Comparison of ENCODE assay signal across 9 cellular contexts in the genomic region with DNA sequence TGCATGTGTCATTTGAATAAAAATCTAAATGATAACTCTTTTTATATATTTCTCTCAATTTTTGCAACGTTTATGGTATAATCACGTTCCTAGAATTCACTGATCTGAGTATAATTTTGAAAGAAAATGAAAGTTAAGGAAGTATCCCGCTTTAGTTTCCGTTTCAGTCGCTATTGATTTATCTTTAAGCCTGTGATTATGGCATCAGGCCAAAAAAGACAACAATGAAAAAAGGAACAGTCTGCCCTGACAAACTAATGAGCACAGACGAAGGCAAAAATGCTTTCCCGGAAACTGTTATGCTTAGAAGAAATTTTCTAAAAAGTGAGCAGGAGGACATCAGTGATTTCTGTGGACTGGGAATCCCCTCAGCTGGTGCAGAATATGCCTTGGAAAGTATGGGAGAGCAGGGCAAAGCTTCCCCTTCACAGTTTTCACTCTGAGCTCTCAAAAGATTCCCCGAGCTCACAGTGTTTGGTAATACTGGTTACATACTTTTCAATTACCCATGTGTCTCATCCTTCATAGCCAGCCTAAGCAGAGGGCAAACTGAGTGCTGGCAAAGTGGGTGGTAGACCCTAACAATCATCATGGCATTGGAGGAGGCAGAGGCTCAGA. TPM values are rescaled to one million over a fixed set of nuclear protein-coding genes. Genes with fewer than 3 reads are reported as not detected.
DNase-seq lines count a peak whose midpoint lies in the region; ATAC-seq and TF ChIP-seq lines count a peak whose summit lies in the region.
"Had no signal": no experiment of that assay in that cellular context is flagged by ENCODE, and none has a peak within 500 bp of the region (broad histone marks: within the 10 kb centered on the region; RNA-seq: fewer than 3 reads in every experiment).

No MANE protein-coding gene starts in this region.

- H3K27ac Mint-ChIP-seq in CD4-positive, alpha-beta T cell = no peak overlapping the region
- H3K27ac Mint-ChIP-seq in activated T-helper 2 cell treated with anti-CD3 and anti-CD28 coated beads, Interferon-gamma antibody, Interleukin-2, Interleukin-4, amounts not matched to agents 10 μg/mL and 5 μg/mL and 100 μg/mL, durations not matched to agents 14 hours and 24 hours and 36 hours = no peak overlapping the region

- no peak for TF ChIP-seq CTCF in CD4-positive, alpha-beta T cell (IDR thresholded peaks at IDR 0.05)

- POLR2A ChIA-PET in CD4-positive, alpha-beta T cell (lab: Charles Lee) = no interaction called here

- ATAC-seq in CD4-positive, alpha-beta T cell (ENCODE audit: poor library complexity) = peak; percentile 48

- H3K36me3 Mint-ChIP-seq in CD4-positive, alpha-beta T cell (ENCODE audit: low read depth) = no peaks in the 10 kb centered on the region
- no peaks in the 10 kb centered on the region for H3K36me3 Mint-ChIP-seq in activated T-helper 2 cell treated with anti-CD3 and anti-CD28 coated beads, Interferon-gamma antibody, Interleukin-2, Interleukin-4, amounts not matched to agents 10 μg/mL and 5 μg/mL and 100 μg/mL, durations not matched to agents 14 hours and 24 hours and 36 hours (ENCODE audit: low read depth)

- no peaks in the 10 kb centered on the region for H3K9me3 Mint-ChIP-seq in CD4-positive, alpha-beta T cell
- no peaks in the 10 kb centered on the region for H3K9me3 Mint-ChIP-seq in activated T-helper 2 cell treated with anti-CD3 and anti-CD28 coated beads, Interferon-gamma antibody, Interleukin-2, Interleukin-4, amounts not matched to agents 10 μg/mL and 5 μg/mL and 100 μg/mL, durations not matched to agents 14 hours and 24 hours and 36 hours

- DNase-seq in CD4-positive, alpha-beta T cell = no peak
- DNase-seq in NCI-H146 (lab: John Stamatoyannopoulos, UW) (peak; percentile 48), astrocyte of the hippocampus (ENCODE audit: low read depth, low spot score) (peak; percentile 17), medulla oblongata (ENCODE audit: extremely low spot score) (peak; percentile 60), NCI-H446 treated with DMSO at 0.1 percent for 48 hours (lab: John Stamatoyannopoulos, UW) (no peak), GM19238 (ENCODE audit: insufficient read length, low spot score) (no peak), GM19240 (ENCODE audit: insufficient read length, low spot score) (no peak)
- no peak for DNase-seq in activated T-helper 2 cell treated with anti-CD3 and anti-CD28 coated beads, Interferon-gamma antibody, Interleukin-2, Interleukin-4, amounts not matched to agents 10 μg/mL and 5 μg/mL and 100 μg/mL, durations not matched to agents 14 hours and 24 hours and 36 hours (ENCODE audit: low spot score)
- DNase-seq: stimulated activated CD4-positive, alpha-beta T cell treated with anti-CD3 and anti-CD28 coated beads, Interleukin-2, amount 100 ng/mL, for 24 hours had no signal

- no peaks in the 10 kb centered on the region for H3K27me3 ChIP-seq in CD4-positive, alpha-beta T cell (ENCODE audit: control insufficient read depth, insufficient read depth, low read length)

- peaks cover 21% of the 10 kb centered on the region for H3K4me1 Mint-ChIP-seq in CD4-positive, alpha-beta T cell (ENCODE audit: low read depth)
- peaks cover 28% of the 10 kb centered on the region for H3K4me1 Mint-ChIP-seq in activated T-helper 2 cell treated with anti-CD3 and anti-CD28 coated beads, Interferon-gamma antibody, Interleukin-2, Interleukin-4, amounts not matched to agents 10 μg/mL and 5 μg/mL and 100 μg/mL, durations not matched to agents 14 hours and 24 hours and 36 hours (ENCODE audit: low read depth)

- H3K27ac ChIP-seq in CD4-positive, alpha-beta T cell (ENCODE audit: low read depth, low read length) = no peak overlapping the region

- peak overlapping the region; percentile 56 for H3K4me3 Mint-ChIP-seq in CD4-positive, alpha-beta T cell
- H3K4me3 Mint-ChIP-seq in activated T-helper 2 cell treated with anti-CD3 and anti-CD28 coated beads, Interferon-gamma antibody, Interleukin-2, Interleukin-4, amounts not matched to agents 10 μg/mL and 5 μg/mL and 100 μg/mL, durations not matched to agents 14 hours and 24 hours and 36 hours (ENCODE audit: low read depth) = no peak overlapping the region

- no peaks in the 10 kb centered on the region for H3K9me3 ChIP-seq in CD4-positive, alpha-beta T cell (ENCODE audit: control insufficient read depth, low read length)

- CTCF ChIA-PET in CD4-positive, alpha-beta T cell (lab: Charles Lee) = no interaction called here

- H3K27me3 Mint-ChIP-seq in CD4-positive, alpha-beta T cell = no peaks in the 10 kb centered on the region
- peaks cover 8% of the 10 kb centered on the region for H3K27me3 Mint-ChIP-seq in activated T-helper 2 cell treated with anti-CD3 and anti-CD28 coated beads, Interferon-gamma antibody, Interleukin-2, Interleukin-4, amounts not matched to agents 10 μg/mL and 5 μg/mL and 100 μg/mL, durations not matched to agents 14 hours and 24 hours and 36 hours (ENCODE audit: low read depth)

- intact Hi-C loops in CD4-positive, alpha-beta T cell (cut with DNase I, micrococcal nuclease) = no loop called here
- intact Hi-C loops in activated T-helper 2 cell treated with anti-CD3 and anti-CD28 coated beads, Interferon-gamma antibody, Interleukin-2, Interleukin-4, amounts not matched to agents 10 μg/mL and 5 μg/mL and 100 μg/mL, durations not matched to agents 14 hours and 24 hours and 36 hours (cut with micrococcal nuclease) = loop anchor here (10.0 kb wide), 2 partner anchors 276 to 1556 kb away; a partner anchor contains a TSS

RNA-seq across cellular contexts. Expression of a gene that starts 5.1 kb away (rescaled TPM):
- not detected for total RNA-seq in CD4-positive, alpha-beta T cell
- total RNA-seq in activated T-helper 2 cell treated with anti-CD3 and anti-CD28 coated beads, Interferon-gamma antibody, Interleukin-2, Interleukin-4, amounts not matched to agents 10 μg/mL and 5 μg/mL and 100 μg/mL, durations not matched to agents 14 hours and 24 hours and 36 hours = 1.3 and 1.4 TPM in 2 replicates

RNA-seq across cellular contexts. Expression of a gene that starts 7.5 kb away (rescaled TPM):
- not detected for total RNA-seq in CD4-positive, alpha-beta T cell
- total RNA-seq in activated T-helper 2 cell treated with anti-CD3 and anti-CD28 coated beads, Interferon-gamma antibody, Interleukin-2, Interleukin-4, amounts not matched to agents 10 μg/mL and 5 μg/mL and 100 μg/mL, durations not matched to agents 14 hours and 24 hours and 36 hours = not detected in 2 replicates

RNA-seq across cellular contexts. Expression of a gene that starts 21.0 kb away (rescaled TPM):
- not detected for total RNA-seq in CD4-positive, alpha-beta T cell
- total RNA-seq in activated T-helper 2 cell treated with anti-CD3 and anti-CD28 coated beads, Interferon-gamma antibody, Interleukin-2, Interleukin-4, amounts not matched to agents 10 μg/mL and 5 μg/mL and 100 μg/mL, durations not matched to agents 14 hours and 24 hours and 36 hours = 0.09 and 0.11 TPM in 2 replicates

RNA-seq across cellular contexts. Expression of a gene that starts 37.6 kb away (rescaled TPM):
- total RNA-seq in CD4-positive, alpha-beta T cell = 10 to 100 TPM; 21.2 to 21.9 TPM
- total RNA-seq in activated T-helper 2 cell treated with anti-CD3 and anti-CD28 coated beads, Interferon-gamma antibody, Interleukin-2, Interleukin-4, amounts not matched to agents 10 μg/mL and 5 μg/mL and 100 μg/mL, durations not matched to agents 14 hours and 24 hours and 36 hours = 51.9 and 54.6 TPM in 2 replicates

RNA-seq across cellular contexts. Expression of a gene that starts 46.2 kb away (rescaled TPM):
- not detected for total RNA-seq in CD4-positive, alpha-beta T cell
- not detected in 2 replicates for total RNA-seq in activated T-helper 2 cell treated with anti-CD3 and anti-CD28 coated beads, Interferon-gamma antibody, Interleukin-2, Interleukin-4, amounts not matched to agents 10 μg/mL and 5 μg/mL and 100 μg/mL, durations not matched to agents 14 hours and 24 hours and 36 hours

Comparison
In these comparisons a context has a peak if more than half of its experiments do, and no peak if none do; other contexts are left out.
1. DNase-seq: peak in NCI-H146 (single experiment), astrocyte of the hippocampus (single experiment) and medulla oblongata (single experiment); none in CD4-positive, alpha-beta T cell (0 of 10), activated T-helper 2 cell treated with anti-CD3 and anti-CD28 coated beads, Interferon-gamma antibody, Interleukin-2, Interleukin-4, amounts not matched to agents 10 μg/mL and 5 μg/mL and 100 μg/mL, durations not matched to agents 14 hours and 24 hours and 36 hours (single experiment), NCI-H446 treated with DMSO at 0.1 percent for 48 hours (single experiment), GM19238 (single experiment) and GM19240 (single experiment).